In genomic region chrX:37662181-37662580, GRCh38 we compare ENCODE assay signal across 23 cellular contexts. TPM values are rescaled to one million over a fixed set of nuclear protein-coding genes. Genes with fewer than 3 reads are reported as not detected.
"Had no signal": no experiment of that assay in that cellular context is flagged by ENCODE, and none has a peak within 500 bp of the region (broad histone marks: within the 10 kb centered on the region; RNA-seq: fewer than 3 reads in every experiment).

No MANE protein-coding gene starts in this region.

- FAIRE-seq: RCC 7860 had no signal

- DNase-seq: activated CD4-positive, alpha-beta memory T cell treated with anti-CD3 and anti-CD28 coated beads for 36 hours; activated CD4-positive, alpha-beta T cell treated with anti-CD3 and anti-CD28 coated beads, Interleukin-2, amount 10 ng/mL, durations not matched to agents 7 days and 5 days; activated CD4-positive, CD25-positive, alpha-beta regulatory T cell; activated CD8-positive, alpha-beta memory T cell treated with anti-CD3 and anti-CD28 coated beads for 24 hours; activated effector memory CD4-positive, alpha-beta T cell treated with anti-CD3 and anti-CD28 coated beads, Interleukin-2, amount 50 U/mL, for 16 hours; activated naive CD4-positive, alpha-beta T cell treated with Interleukin-2 at 50 U/mL for 16 hours; activated naive CD8-positive, alpha-beta T cell treated with anti-CD3 and anti-CD28 coated beads, Interleukin-2, amount 50 U/mL, for 24 hours; activated T-cell treated with anti-CD3 and anti-CD28 coated beads, Interleukin-2, amount 50 U/mL, for 4 hours; amniotic stem cell; MG63; NCI-H1105; NCI-H1436; NCI-H1694 treated with DMSO at 0.1 percent for 48 hours; NCI-H2029 treated with DMSO at 0.1 percent for 48 hours; NCI-H446; NCI-H524; PC-3; SHP77; T-cell; T-helper 2 cell; T1000 had no signal

- ATAC-seq: activated naive CD4-positive, alpha-beta T cell treated with anti-CD3 and anti-CD28 coated beads, Interleukin-2, amount 50 U/mL, for 72 hours; activated naive CD8-positive, alpha-beta T cell treated with anti-CD3 and anti-CD28 coated beads, Interleukin-2, amount 50 U/mL, for 24 hours; activated T-cell treated with anti-CD3 and anti-CD28 coated beads, Interleukin-2, amount 50 U/mL, for 4 hours; PC-3; T-cell had no signal

RNA-seq across cellular contexts. Expression of gene XK, which starts 23.4 kb away (rescaled TPM):
- total RNA-seq: activated CD4-positive, alpha-beta memory T cell treated with anti-CD3 and anti-CD28 coated beads for 36 hours had no signal
